Comparison of ENCODE assay signal across 8 cellular contexts in the genomic region with DNA sequence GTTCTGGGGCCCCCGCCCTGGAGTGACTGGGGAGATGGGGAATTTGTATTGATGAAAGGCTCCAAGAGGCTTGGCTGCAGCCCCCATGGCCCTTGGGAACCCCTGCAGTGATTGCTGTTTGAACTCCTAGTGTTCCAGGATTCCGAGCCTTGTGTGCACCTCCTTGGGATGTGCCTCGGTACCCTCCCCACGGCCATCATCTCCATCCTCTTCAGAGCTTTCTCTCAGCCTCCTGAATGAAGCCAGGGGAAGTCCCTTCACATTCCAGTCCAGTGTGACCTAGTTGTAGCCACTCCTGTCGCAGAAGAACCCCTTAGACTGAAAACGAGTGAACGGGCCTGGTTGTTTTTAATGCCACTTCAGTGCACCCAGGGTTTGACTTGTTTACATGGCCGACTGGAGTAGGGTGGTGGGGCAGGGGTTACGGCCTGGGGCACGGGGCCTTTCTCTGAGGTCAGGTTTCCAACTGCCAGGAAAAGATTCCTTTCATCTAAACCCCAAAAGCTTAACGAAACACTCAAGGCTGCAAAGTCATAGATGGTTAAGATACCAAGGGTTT. TPM values are rescaled to one million over a fixed set of nuclear protein-coding genes. Genes with fewer than 3 reads are reported as not detected.
DNase-seq lines count a peak whose midpoint lies in the region; ATAC-seq and TF ChIP-seq lines count a peak whose summit lies in the region.

No MANE protein-coding gene starts in this region.

- H3K4me3 Mint-ChIP-seq in activated CD4-positive, alpha-beta T cell treated with anti-CD3 and anti-CD28 coated beads for 36 hours, result peak overlapping the region; percentile 84
- peak overlapping the region; percentile 100 for H3K4me3 Mint-ChIP-seq in glutamatergic neuron (ENCODE audit: unreplicated experiment)

- no peak for ATAC-seq in activated CD4-positive, alpha-beta T cell treated with anti-CD3 and anti-CD28 coated beads for 36 hours
- ATAC-seq in sciatic nerve, result no peak

- TF ChIP-seq CTCF in VCaP (conservative IDR thresholded peaks at IDR 0.05) (no peak), glutamatergic neuron (IDR thresholded peaks at IDR 0.05; ENCODE audit: partially characterized antibody, unreplicated experiment) (no peak)

- POLR2A ChIA-PET in activated CD4-positive, alpha-beta T cell treated with anti-CD3 and anti-CD28 coated beads for 36 hours (lab: Charles Lee), result no interaction called here

- peak overlapping the region; percentile 72 for H3K27ac Mint-ChIP-seq in activated CD4-positive, alpha-beta T cell treated with anti-CD3 and anti-CD28 coated beads for 36 hours
- peak overlapping the region; percentile 98 for H3K27ac Mint-ChIP-seq in glutamatergic neuron (ENCODE audit: unreplicated experiment)

- peak overlapping the region; percentile 87 for H3K27ac ChIP-seq in VCaP

- H3K36me3 Mint-ChIP-seq in activated CD4-positive, alpha-beta T cell treated with anti-CD3 and anti-CD28 coated beads for 36 hours (ENCODE audit: low read depth), result no peaks in the 10 kb centered on the region
- no peaks in the 10 kb centered on the region for H3K36me3 Mint-ChIP-seq in glutamatergic neuron (ENCODE audit: unreplicated experiment)

- no peaks in the 10 kb centered on the region for H3K9me3 Mint-ChIP-seq in activated CD4-positive, alpha-beta T cell treated with anti-CD3 and anti-CD28 coated beads for 36 hours (ENCODE audit: low read depth)
- H3K9me3 Mint-ChIP-seq in glutamatergic neuron (ENCODE audit: unreplicated experiment), result peaks cover 24% of the 10 kb centered on the region

- peaks cover 60% of the 10 kb centered on the region for H3K4me1 Mint-ChIP-seq in activated CD4-positive, alpha-beta T cell treated with anti-CD3 and anti-CD28 coated beads for 36 hours
- peaks cover 43% of the 10 kb centered on the region for H3K4me1 Mint-ChIP-seq in glutamatergic neuron (ENCODE audit: low read depth, unreplicated experiment)

- no peaks in the 10 kb centered on the region for H3K27me3 Mint-ChIP-seq in activated CD4-positive, alpha-beta T cell treated with anti-CD3 and anti-CD28 coated beads for 36 hours
- H3K27me3 Mint-ChIP-seq in glutamatergic neuron (ENCODE audit: unreplicated experiment), result peaks cover 26% of the 10 kb centered on the region

- DNase-seq in activated CD4-positive, alpha-beta T cell treated with anti-CD3 and anti-CD28 coated beads for 36 hours, result peak; percentile 33
- DNase-seq in activated CD4-positive, alpha-beta T cell treated with anti-CD3 and anti-CD28 coated beads, Interleukin-2, amount 50 U/mL, for 1 hour, result no peak
- peak; percentile 60 for DNase-seq in glutamatergic neuron
- peak; percentile 53 for DNase-seq in sciatic nerve (ENCODE audit: low spot score)
- DNase-seq in DMS 273 treated with DMSO at 0.1 percent for 48 hours (lab: John Stamatoyannopoulos, UW), result no peak
- DNase-seq in NCI-H2107 treated with DMSO at 0.1 percent for 48 hours (lab: John Stamatoyannopoulos, UW; ENCODE audit: unreplicated experiment), result no peak
- no peak for DNase-seq in NCI-H2029 treated with DMSO at 0.1 percent for 48 hours (lab: John Stamatoyannopoulos, UW)

- intact Hi-C loops in activated CD4-positive, alpha-beta T cell treated with anti-CD3 and anti-CD28 coated beads for 36 hours (cut with DNase I, micrococcal nuclease), result loop anchor here in 1 of 2 experiments (2.0 to 10.0 kb wide), 3 partner anchors 41 to 794 kb away; a partner anchor contains a TSS
- intact Hi-C loops in sciatic nerve (cut with DNase I), result no loop called here

- CTCF ChIA-PET in activated CD4-positive, alpha-beta T cell treated with anti-CD3 and anti-CD28 coated beads for 36 hours (lab: Charles Lee), result interaction anchor here (0.7 to 1.1 kb wide), 2 partner anchors 10 to 31 kb away, joined by 3 to 4 read pairs; no protein-coding TSS in a partner anchor

RNA-seq across cellular contexts. Expression of a gene that starts 1.5 kb away (rescaled TPM):
- 100 to 1,000 TPM; 131 to 179 TPM for total RNA-seq in activated CD4-positive, alpha-beta T cell treated with anti-CD3 and anti-CD28 coated beads for 36 hours
- total RNA-seq in glutamatergic neuron (ENCODE audit: unreplicated experiment) (863 TPM), sciatic nerve (500 TPM)

Comparison
In these comparisons a context has a peak if more than half of its experiments do, and no peak if none do; other contexts are left out.
1. DNase-seq: peak in activated CD4-positive, alpha-beta T cell treated with anti-CD3 and anti-CD28 coated beads for 36 hours (single experiment), glutamatergic neuron (single experiment) and sciatic nerve (single experiment); none in activated CD4-positive, alpha-beta T cell treated with anti-CD3 and anti-CD28 coated beads, Interleukin-2, amount 50 U/mL, for 1 hour (single experiment), DMS 273 treated with DMSO at 0.1 percent for 48 hours (single experiment), NCI-H2107 treated with DMSO at 0.1 percent for 48 hours (single experiment) and NCI-H2029 treated with DMSO at 0.1 percent for 48 hours (single experiment).